Comparison of ENCODE assay signal across 9 cellular contexts in the genomic region with DNA sequence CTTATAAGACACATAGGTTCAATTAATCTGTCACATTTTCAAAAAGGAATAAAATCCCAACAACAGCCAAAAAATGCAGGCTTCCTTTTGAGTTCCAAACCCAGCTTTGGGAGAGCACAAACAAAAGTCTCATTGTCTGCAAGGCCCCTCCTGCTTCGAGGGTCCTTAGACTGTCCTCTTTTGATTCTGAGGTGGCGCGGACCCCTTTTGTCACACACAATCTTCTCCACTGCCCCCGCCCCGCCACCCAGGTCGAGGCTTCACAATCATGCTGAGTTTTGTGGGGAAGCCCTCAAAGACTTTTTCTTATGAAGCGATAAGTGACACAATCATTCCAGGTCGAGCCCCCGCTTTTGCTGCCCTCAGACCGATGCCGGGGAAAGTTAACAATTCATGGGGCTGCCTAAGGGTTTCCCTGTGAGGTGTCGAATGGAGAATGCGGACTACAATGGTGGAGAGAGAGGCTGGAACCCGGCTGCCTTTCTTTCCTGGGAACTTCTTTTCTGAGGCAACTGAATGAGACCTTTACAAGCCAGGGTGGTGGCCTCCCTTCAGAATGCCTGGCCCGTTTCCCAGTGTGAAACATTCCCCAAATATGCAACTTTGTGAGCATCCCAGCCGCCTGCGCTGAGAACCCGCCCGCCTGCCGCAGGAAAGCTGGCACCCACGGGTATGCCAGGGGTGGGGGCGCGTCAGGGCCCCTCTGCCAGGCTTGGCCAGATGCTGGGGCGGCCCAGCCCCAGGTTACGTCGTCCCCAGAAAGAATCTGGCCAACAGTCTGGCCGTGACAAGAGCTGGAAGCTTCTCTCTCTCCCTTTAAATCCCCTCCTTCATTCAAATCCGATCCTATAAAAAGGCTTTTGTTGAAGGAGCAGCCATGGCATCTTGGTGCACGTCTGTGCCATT.
DNase-seq lines count a peak whose midpoint lies in the region; ATAC-seq and TF ChIP-seq lines count a peak whose summit lies in the region.
"Had no signal": no experiment of that assay in that cellular context is flagged by ENCODE, and none has a peak within 500 bp of the region (broad histone marks: within the 10 kb centered on the region; RNA-seq: fewer than 3 reads in every experiment).

No MANE protein-coding gene starts in this region.

- no peaks in the 10 kb centered on the region for H3K79me2 ChIP-seq in trophoblast cell (ENCODE audit: control insufficient read depth, insufficient read depth, low read length, poor library complexity)

- no peak overlapping the region for H4K8ac ChIP-seq in trophoblast cell (ENCODE audit: low read depth, low read length)

- H3K4me2 ChIP-seq in trophoblast cell (ENCODE audit: low read length) = no peak overlapping the region

- H2BK12ac ChIP-seq in trophoblast cell (ENCODE audit: low read length) = no peak overlapping the region

- H3K18ac ChIP-seq in trophoblast cell (ENCODE audit: low read length) = no peak overlapping the region

- H4K12ac ChIP-seq in trophoblast cell (ENCODE audit: low read depth, low read length) = no peak overlapping the region

- TF ChIP-seq CTCF in AG09319 (IDR thresholded peaks at IDR 0.05; ENCODE audit: low read depth, low read length) (no peak), fibroblast of mammary gland (conservative IDR thresholded peaks at IDR 0.05; ENCODE audit: control insufficient read depth, insufficient read depth, low read depth, low read length) (no peak), omental fat pad (IDR thresholded peaks at IDR 0.05) (no peak)

- no peak overlapping the region for H3K14ac ChIP-seq in trophoblast cell (ENCODE audit: low read length)

- ATAC-seq in omental fat pad (ENCODE audit: low FRiP score) = peak; percentile 86
- no peak for ATAC-seq in GM18870 (IDR thresholded peaks at IDR 0.05; ENCODE audit: unreplicated experiment)

- peak overlapping the region; percentile 29 for H3K4me3 ChIP-seq in SJCRH30
- H3K4me3 ChIP-seq in fibroblast of mammary gland (ENCODE audit: control insufficient read depth, low read depth, low read length) = peak overlapping the region; percentile 10
- no peak overlapping the region for H3K4me3 ChIP-seq in trophoblast cell (ENCODE audit: low read depth, low read length)

- no peak overlapping the region for H3K4ac ChIP-seq in trophoblast cell (ENCODE audit: low read depth, low read length)

- H3K36me3 ChIP-seq in SJCRH30 = no peaks in the 10 kb centered on the region
- peaks cover 2 to 3% of the 10 kb centered on the region in 2 experiments for H3K36me3 ChIP-seq in trophoblast cell (ENCODE audit: control insufficient read depth in 1 of 2, insufficient read depth in 2 of 2, low read length in 2 of 2)

- peak; percentile 70 for DNase-seq in AG09319 (ENCODE audit: extremely low read depth, low read depth)
- peak; percentile 15 to 22 for DNase-seq in SJCRH30
- DNase-seq in fibroblast of mammary gland (ENCODE audit: low read depth) = peak; percentile 89
- DNase-seq in omental fat pad (ENCODE audit: low spot score) = peak; percentile 58
- no peak for DNase-seq in T-helper 9 cell
- no peak for DNase-seq in activated CD4-positive, CD25-positive, alpha-beta regulatory T cell (lab: John Stamatoyannopoulos, UW)
- DNase-seq in trophoblast cell = no peak

- no peak overlapping the region for H3K9ac ChIP-seq in trophoblast cell (ENCODE audit: low read length)

- H3K4me1 ChIP-seq in SJCRH30 (no peaks in the 10 kb centered on the region), trophoblast cell (ENCODE audit: control insufficient read depth in 1 of 2, insufficient read depth in 2 of 2, low read length in 2 of 2) (peaks cover 0 to 11% of the 10 kb centered on the region in 2 experiments)

- no peak overlapping the region for H2AFZ ChIP-seq in trophoblast cell (ENCODE audit: insufficient read depth, low read length, poor library complexity)

- no peak overlapping the region for H4K91ac ChIP-seq in trophoblast cell (ENCODE audit: low read depth, low read length)

- no peak overlapping the region for H3K23ac ChIP-seq in trophoblast cell (ENCODE audit: low read length)

- no peak overlapping the region for H2AK5ac ChIP-seq in trophoblast cell (ENCODE audit: low read length)

- no CpG with 5 or more reads among the region's 29 CpGs for WGBS in trophoblast cell (ENCODE audit: extremely low coverage, insufficient coverage, insufficient read length)

- H3K27ac ChIP-seq in SJCRH30 (0 out of 2 replicates have a peak overlapping the region, but pooled peaks have one; percentile 4), trophoblast cell (ENCODE audit: low read depth, low read length) (no peak overlapping the region)
- H3K27ac ChIP-seq: VCaP had no signal

- H2BK5ac ChIP-seq in trophoblast cell (ENCODE audit: low read depth, low read length, poor library complexity) = no peak overlapping the region

- H2BK120ac ChIP-seq in trophoblast cell (ENCODE audit: insufficient read depth, low read length, poor library complexity) = no peak overlapping the region

- H3K9me3 ChIP-seq in SJCRH30 (replicated peaks) (no peaks in the 10 kb centered on the region), trophoblast cell (ENCODE audit: insufficient read depth, low read depth, low read length) (peaks cover 2% of the 10 kb centered on the region)

- H3K27me3 ChIP-seq in SJCRH30 (no peaks in the 10 kb centered on the region), trophoblast cell (ENCODE audit: insufficient read depth, low read length) (no peaks in the 10 kb centered on the region)

- H3K79me1 ChIP-seq in trophoblast cell (ENCODE audit: low read length) = no peaks in the 10 kb centered on the region

Comparison
In these comparisons a context has a peak if more than half of its experiments do, and no peak if none do; other contexts are left out.
1. DNase-seq: peak in AG09319 (single experiment), SJCRH30 (2 of 2), fibroblast of mammary gland (single experiment) and omental fat pad (single experiment); none in T-helper 9 cell (single experiment), activated CD4-positive, CD25-positive, alpha-beta regulatory T cell (0 of 4) and trophoblast cell (0 of 2).